ENCODE assay signal across 1 cellular context in genomic region chr1:244817415-244817894, GRCh38.
TF ChIP-seq lines count a peak whose summit lies in the region.

No MANE protein-coding gene starts in this region.

TF ChIP-seq in GM23338, 12 proteins besides CTCF, POLR2A, EP300 and RAD21:
- TF ChIP-seq POLR2AphosphoS5 (IDR thresholded peaks at IDR 0.05; ENCODE audit: low read depth) (no peak), EZH2phosphoT487 (IDR thresholded peaks at IDR 0.05; ENCODE audit: unreplicated experiment) (no peak), NANOG (IDR thresholded peaks at IDR 0.05; ENCODE audit: borderline replicate concordance) (no peak), ETS1 (IDR thresholded peaks at IDR 0.05) (no peak)
